8 cellular contexts compared by ENCODE assay signal in genomic region chr1:234605493-234605982, GRCh38. TPM values are rescaled to one million over a fixed set of nuclear protein-coding genes. Genes with fewer than 3 reads are reported as not detected.
DNase-seq lines count a peak whose midpoint lies in the region; ATAC-seq and TF ChIP-seq lines count a peak whose summit lies in the region.

No MANE protein-coding gene starts in this region.

- TF ChIP-seq CTCF in H9 (conservative IDR thresholded peaks at IDR 0.05) (no peak), WERI-Rb-1 (IDR thresholded peaks at IDR 0.05; ENCODE audit: low read depth, low read length) (no peak), fibroblast of villous mesenchyme (IDR thresholded peaks at IDR 0.05; ENCODE audit: insufficient read depth, low read depth, low read length) (no peak)

- H3K27me3 ChIP-seq in H9 (ENCODE audit: insufficient read depth, low read length) (no peaks in the 10 kb centered on the region), WERI-Rb-1 (ENCODE audit: insufficient read depth, low read depth, severe bottlenecking) (no peaks in the 10 kb centered on the region), skeletal muscle satellite cell (ENCODE audit: control insufficient read depth, insufficient read depth, low read length) (no peaks in the 10 kb centered on the region)

- peaks cover 24 to 49% (median 26%) of the 10 kb centered on the region in 3 experiments for H3K36me3 Mint-ChIP-seq in H9 (ENCODE audit: insufficient read depth in 1 of 3, low read depth in 3 of 3)

- H3K27ac Mint-ChIP-seq in H9 = no peak overlapping the region

- no peak overlapping the region for H3K4ac ChIP-seq in H9 (ENCODE audit: low read depth, low read length)

- H2AK5ac ChIP-seq in H9 (ENCODE audit: insufficient read length, low read length) = no peak overlapping the region

- H3K14ac ChIP-seq in H9 (ENCODE audit: insufficient read depth, low read length) = no peak overlapping the region

- H3K27ac ChIP-seq in H9 (ENCODE audit: insufficient read length, low read depth, low read length) = no peak overlapping the region
- H3K27ac ChIP-seq in WERI-Rb-1 = 0 out of 2 replicates have a peak overlapping the region, but pooled peaks have one; percentile 1

- DNase-seq in H9 = no peak
- no peak for DNase-seq in WERI-Rb-1
- no peak for DNase-seq in fibroblast of villous mesenchyme (ENCODE audit: low read depth)
- no peak for DNase-seq in NK-92 treated with Interleukin-12 subunit alpha and Interleukin-12 subunit beta, amount 100 ng/mL, for 24 hours (lab: John Stamatoyannopoulos, UW)
- no peak for DNase-seq in germinal center (ENCODE audit: low spot score)

- H3K4me3 Mint-ChIP-seq in H9 = peak overlapping the region; percentile 91 to 92

- no peak overlapping the region for H3K23ac ChIP-seq in H9 (ENCODE audit: insufficient read length, low read depth, low read length)

- H3K4me3 ChIP-seq in WERI-Rb-1 (ENCODE audit: low read depth, low read length) (peak overlapping the region; percentile 68), fibroblast of villous mesenchyme (ENCODE audit: low read depth, low read length) (peak overlapping the region; percentile 84), skeletal muscle satellite cell (ENCODE audit: low read length) (peak overlapping the region; percentile 77)

- no peak overlapping the region for H3K18ac ChIP-seq in H9 (ENCODE audit: insufficient read length, low read depth, low read length)

- no peak overlapping the region for H2BK15ac ChIP-seq in H9 (ENCODE audit: low read depth, low read length)

- H2BK20ac ChIP-seq in H9 (ENCODE audit: low read depth, low read length, poor library complexity, severe bottlenecking) = no peak overlapping the region

- H3K56ac ChIP-seq in H9 (ENCODE audit: insufficient read length, low read depth, low read length) = no peak overlapping the region

- H3K23me2 ChIP-seq in H9 (ENCODE audit: insufficient read length, low read depth, low read length, poor library complexity, severe bottlenecking) = peaks cover 17% of the 10 kb centered on the region

- H3K9me3 ChIP-seq in H9 (ENCODE audit: control insufficient read depth, low read depth, low read length) (no peaks in the 10 kb centered on the region), WERI-Rb-1 (ENCODE audit: severe bottlenecking) (no peaks in the 10 kb centered on the region), skeletal muscle satellite cell (replicated peaks; ENCODE audit: low read length) (no peaks in the 10 kb centered on the region)

- H3K36me3 ChIP-seq in WERI-Rb-1 (peaks cover 70% of the 10 kb centered on the region), skeletal muscle satellite cell (ENCODE audit: insufficient read depth, low read length) (peaks cover 59% of the 10 kb centered on the region)

- no peak overlapping the region for H2BK5ac ChIP-seq in H9 (ENCODE audit: insufficient read length, low read length)

- H4K20me1 ChIP-seq in H9 (ENCODE audit: control insufficient read depth, insufficient read depth, insufficient read length) = no peaks in the 10 kb centered on the region

- H3K4me2 ChIP-seq in H9 (ENCODE audit: insufficient read depth, insufficient read length, low read length) = peak overlapping the region; percentile 60
- H3K4me2 ChIP-seq in skeletal muscle satellite cell (ENCODE audit: low read length) = peak overlapping the region; percentile 97

- no peak overlapping the region for H4K91ac ChIP-seq in H9 (ENCODE audit: insufficient read length, low read depth, low read length)

- no peak overlapping the region for H2AFZ ChIP-seq in H9 (ENCODE audit: low read length)

- no peak overlapping the region for H3T11ph ChIP-seq in H9 (ENCODE audit: low read length)

- peaks cover 32% of the 10 kb centered on the region; the same call in 1 of the 2 replicates for H3K79me2 ChIP-seq in H9 (ENCODE audit: insufficient read depth, low read length)

- H3K79me1 ChIP-seq in H9 (ENCODE audit: insufficient read depth, low read depth, low read length, poor library complexity, severe bottlenecking) = no peaks in the 10 kb centered on the region

- no CpG with 5 or more reads among the region's 1 CpG for WGBS in H9 (ENCODE audit: extremely low coverage, insufficient read length, low lambda C conversion rate)

- H4K8ac ChIP-seq in H9 (replicated peaks; ENCODE audit: insufficient read length, low read depth, low read length) = no peak overlapping the region

- H3K4me1 ChIP-seq in H9 (ENCODE audit: insufficient read depth, low read length) (peaks cover 6% of the 10 kb centered on the region), skeletal muscle satellite cell (ENCODE audit: control insufficient read depth, insufficient read depth, low read length) (peaks cover 42% of the 10 kb centered on the region)

- no peak overlapping the region for H4K5ac ChIP-seq in H9 (ENCODE audit: insufficient read length, low read depth, low read length)

- H2BK12ac ChIP-seq in H9 (ENCODE audit: insufficient read length, low read depth, low read length) = no peak overlapping the region

- no peak overlapping the region for H2BK120ac ChIP-seq in H9 (ENCODE audit: low read depth, low read length, poor library complexity, severe bottlenecking)

- H3K9ac ChIP-seq in H9 (ENCODE audit: extremely low read depth, insufficient read length, low read length) (no peak overlapping the region), skeletal muscle satellite cell (ENCODE audit: low read depth, low read length) (peak overlapping the region; percentile 97)

- no peaks in the 10 kb centered on the region for H3K27me3 Mint-ChIP-seq in H9 (ENCODE audit: low read depth)

- peaks cover 57 to 65% of the 10 kb centered on the region in 2 experiments for H3K4me1 Mint-ChIP-seq in H9

- H3K9me3 Mint-ChIP-seq in H9 = peaks cover 0 to 3% of the 10 kb centered on the region in 2 experiments; a peak in 3 of 5 replicates

- no peak for ATAC-seq in GM21825 (IDR thresholded peaks at IDR 0.05; ENCODE audit: unreplicated experiment)
- no peak for ATAC-seq in HG03097 (IDR thresholded peaks at IDR 0.05; ENCODE audit: low FRiP score, unreplicated experiment)

RNA-seq across cellular contexts. Expression of gene IRF2BP2, which starts 4.4 kb away (rescaled TPM):
- total RNA-seq in H9 (2021) (80.2 and 80.3 TPM in 2 replicates), fibroblast of villous mesenchyme (53.1 and 60.9 TPM in 2 replicates)
- total RNA-seq in skeletal muscle satellite cell (2012; rRNA removed) = 61.6 and 73.8 TPM in 2 replicates
